ENCODE assay signal across 1 cellular context in the genomic region with DNA sequence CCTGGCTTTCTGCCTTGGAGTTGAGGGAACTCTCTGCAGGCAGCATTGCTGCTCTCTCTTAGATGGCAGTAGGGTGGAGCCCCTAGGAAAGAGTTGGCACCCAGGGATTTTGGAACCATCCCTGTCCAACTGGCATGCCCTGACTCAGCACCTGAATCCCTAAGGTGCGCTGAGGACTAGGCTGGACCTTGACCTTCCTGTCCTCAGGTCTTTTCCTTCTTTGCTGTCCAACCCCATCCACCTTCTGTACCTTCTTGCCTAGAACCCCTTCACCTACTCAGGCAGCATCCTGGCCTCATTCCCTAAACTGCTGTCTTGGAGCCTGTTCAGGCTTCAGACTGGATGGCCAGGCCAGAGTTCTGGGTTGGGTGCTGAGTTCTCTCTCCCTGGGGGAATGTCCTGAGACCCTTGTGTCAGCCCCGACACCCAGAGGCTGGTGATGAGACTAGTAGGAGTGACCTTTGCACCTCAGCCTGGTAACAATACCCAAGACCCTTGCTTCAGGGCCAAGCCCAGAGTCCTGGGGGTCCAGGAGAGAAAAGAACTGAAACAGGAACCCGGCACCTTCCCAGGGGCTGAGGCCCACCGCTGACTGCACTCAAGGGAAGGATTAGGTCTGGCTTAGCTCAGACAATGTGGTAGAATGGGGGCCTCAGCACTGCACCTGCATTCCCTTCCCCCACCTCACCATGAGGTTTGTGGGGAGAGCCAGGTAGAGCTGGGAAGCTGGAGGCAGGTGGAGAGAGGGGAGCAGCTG.
TF ChIP-seq lines count a peak whose summit lies in the region.

No MANE protein-coding gene starts in this region.

TF ChIP-seq in endothelial cell of umbilical vein, 7 proteins besides CTCF, POLR2A, EP300 and RAD21:
- TF ChIP-seq FOS (IDR thresholded peaks at IDR 0.05; ENCODE audit: borderline replicate concordance, insufficient read depth, low read length) (no peak), GATA2 (IDR thresholded peaks at IDR 0.05; ENCODE audit: insufficient read depth, insufficient read length, low read depth, low read length) (no peak), EZH2 (IDR thresholded peaks at IDR 0.05; ENCODE audit: borderline replicate concordance, low read depth, low read length, severe bottlenecking) (no peak), POLR2AphosphoS5 (IDR thresholded peaks at IDR 0.05; ENCODE audit: insufficient read depth, low read depth, low read length) (no peak), MYC (IDR thresholded peaks at IDR 0.05; ENCODE audit: low read depth, low read length) (no peak)
- TF ChIP-seq, protein P1, sequence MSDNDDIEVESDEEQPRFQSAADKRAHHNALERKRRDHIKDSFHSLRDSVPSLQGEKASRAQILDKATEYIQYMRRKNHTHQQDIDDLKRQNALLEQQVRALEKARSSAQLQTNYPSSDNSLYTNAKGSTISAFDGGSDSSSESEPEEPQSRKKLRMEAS (IDR thresholded peaks at IDR 0.05; ENCODE audit: insufficient read depth, insufficient read length): no peak
